20 cellular contexts compared by ENCODE assay signal in the genomic region with DNA sequence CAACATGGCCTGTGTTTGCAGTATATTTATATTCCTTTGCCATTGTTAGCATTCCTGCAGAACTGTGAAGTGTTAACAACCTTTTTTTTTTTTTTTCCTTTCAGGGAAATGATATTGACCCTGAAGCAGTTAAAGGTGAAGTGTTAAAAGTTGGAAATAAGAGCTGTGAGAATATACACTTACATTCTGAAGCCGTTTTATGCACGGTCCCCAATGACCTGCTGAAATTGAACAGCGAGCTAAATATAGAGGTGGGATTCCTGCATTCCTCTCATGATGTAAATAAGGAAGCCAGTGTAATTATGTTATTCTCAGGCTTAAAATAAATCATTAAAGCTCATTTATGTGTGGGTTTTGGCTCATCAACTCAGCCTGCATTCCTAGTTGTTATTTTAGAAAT.
"Had no signal": no experiment of that assay in that cellular context is flagged by ENCODE, and none has a peak within 500 bp of the region (broad histone marks: within the 10 kb centered on the region; RNA-seq: fewer than 3 reads in every experiment).

No MANE protein-coding gene starts in this region.

- H3K36me3 ChIP-seq: SJSA1 had no signal

- H3K4me3 ChIP-seq: SJSA1, SK-N-MC had no signal

- DNase-seq: KBM-7, MV-4-11, NCI-H1092, NCI-H1105 treated with DMSO at 0.1 percent for 48 hours, NCI-H1417 treated with DMSO at 0.1 percent for 48 hours, NCI-H146, NCI-H1694 treated with DMSO at 0.1 percent for 48 hours, NCI-H1930, NCI-H2081, NCI-H2107, NCI-H2227 treated with DMSO at 0.1 percent for 48 hours, NCI-H524, NCI-H526 treated with DMSO at 0.1 percent for 48 hours, NCI-H748 treated with DMSO at 0.1 percent for 48 hours, Right ventricle myocardium superior, RPMI8226, SIG-M5 had no signal

- H3K27me3 ChIP-seq: SJSA1 had no signal

- H3K27ac ChIP-seq: HL-60, SJSA1, SK-N-MC had no signal

- H3K9me3 ChIP-seq: SJSA1 had no signal
